Comparison of ENCODE assay signal across 33 cellular contexts in genomic region chr4:82921795-82922194, GRCh38.
"Had no signal": no experiment of that assay in that cellular context is flagged by ENCODE, and none has a peak within 500 bp of the region (broad histone marks: within the 10 kb centered on the region; RNA-seq: fewer than 3 reads in every experiment).

No MANE protein-coding gene starts in this region.

- H3K36me3 ChIP-seq: ovary had no signal

- H3K9me3 ChIP-seq: esophagus squamous epithelium, heart right ventricle, left lung, mucosa of descending colon, ovary, psoas muscle, spleen, testis, tibial nerve, upper lobe of left lung had no signal

- H3K9me3 Mint-ChIP-seq: mesothelial cell of epicardium; naive B cell; natural killer cell treated with Interleukin-12 subunit alpha and Interleukin-12 subunit beta and Interleukin-15 and Interleukin-18, amount 100 ng/mL, for 72 hours; stimulated activated memory B cell treated with anti-CD40 and anti-IgM and Interleukin-4, amounts not matched to agents 10 μg/mL and 1 μg/mL and 100 μg/mL, for 72 hours had no signal

- H3K4me3 Mint-ChIP-seq: mesothelial cell of epicardium; naive B cell; natural killer cell treated with Interleukin-12 subunit alpha and Interleukin-12 subunit beta and Interleukin-15 and Interleukin-18, amount 100 ng/mL, for 72 hours; stimulated activated memory B cell treated with anti-CD40 and anti-IgM and Interleukin-4, amounts not matched to agents 10 μg/mL and 1 μg/mL and 100 μg/mL, for 72 hours had no signal

- H3K4me1 Mint-ChIP-seq: mesothelial cell of epicardium; naive B cell; stimulated activated memory B cell treated with anti-CD40 and anti-IgM and Interleukin-4, amounts not matched to agents 10 μg/mL and 1 μg/mL and 100 μg/mL, for 72 hours had no signal

- ATAC-seq: heart right ventricle; left cardiac atrium; left lung; mucosa of descending colon; natural killer cell treated with Interleukin-12 subunit alpha and Interleukin-12 subunit beta and Interleukin-15 and Interleukin-18, amount 100 ng/mL, for 72 hours; psoas muscle; right cardiac atrium; stimulated activated memory B cell treated with anti-CD40 and anti-IgM and Interleukin-4, amounts not matched to agents 10 μg/mL and 1 μg/mL and 100 μg/mL, for 72 hours; stimulated activated naive CD8-positive, alpha-beta T cell treated with anti-CD3 and anti-CD28 coated beads, Interleukin-15, Interleukin-2, amounts not matched to agents 100 U/mL and 50 U/mL, for 24 hours had no signal

- H3K36me3 Mint-ChIP-seq: natural killer cell treated with Interleukin-12 subunit alpha and Interleukin-12 subunit beta and Interleukin-15 and Interleukin-18, amount 100 ng/mL, for 72 hours; stimulated activated memory B cell treated with anti-CD40 and anti-IgM and Interleukin-4, amounts not matched to agents 10 μg/mL and 1 μg/mL and 100 μg/mL, for 72 hours had no signal

- DNase-seq: dermis blood vessel endothelial cell; effector memory CD4-positive, alpha-beta T cell; erythroblast; esophagus squamous epithelium; foreskin melanocyte; glutamatergic neuron; heart right ventricle; hippocampal formation; left cardiac atrium; left lung; mesenchymal stem cell; mucosa of descending colon; naive B cell; nucleus accumbens; ovary; posterior cingulate gyrus; psoas muscle; right cardiac atrium; spleen; stimulated activated CD4-positive, alpha-beta T cell treated with anti-CD3 and anti-CD28 coated beads, Interleukin-4, amount 100 ng/mL, for 4 hours; stimulated activated naive CD8-positive, alpha-beta T cell treated with anti-CD3 and anti-CD28 coated beads, Interleukin-15, Interleukin-2, amounts not matched to agents 100 U/mL and 50 U/mL, for 24 hours; substantia nigra; testis; upper lobe of left lung had no signal

- H3K27ac ChIP-seq: coronary artery, esophagus squamous epithelium, heart right ventricle, left lung, ovary, psoas muscle, skin epidermis, spleen, testis, tibial nerve, upper lobe of left lung had no signal

- H3K27me3 ChIP-seq: esophagus squamous epithelium, heart right ventricle, left lung, ovary, spleen, testis, tibial nerve, upper lobe of left lung had no signal

- H3K4me3 ChIP-seq: coronary artery, esophagus squamous epithelium, heart right ventricle, left lung, mucosa of descending colon, ovary, psoas muscle, skin epidermis, spleen, testis, tibial nerve, upper lobe of left lung had no signal

- H3K4me1 ChIP-seq: esophagus squamous epithelium, heart right ventricle, left lung, psoas muscle, spleen, testis, tibial nerve, upper lobe of left lung had no signal

- H3K27me3 Mint-ChIP-seq: naive B cell; natural killer cell treated with Interleukin-12 subunit alpha and Interleukin-12 subunit beta and Interleukin-15 and Interleukin-18, amount 100 ng/mL, for 72 hours; stimulated activated memory B cell treated with anti-CD40 and anti-IgM and Interleukin-4, amounts not matched to agents 10 μg/mL and 1 μg/mL and 100 μg/mL, for 72 hours had no signal

- H3K27ac Mint-ChIP-seq: mesothelial cell of epicardium; natural killer cell treated with Interleukin-12 subunit alpha and Interleukin-12 subunit beta and Interleukin-15 and Interleukin-18, amount 100 ng/mL, for 72 hours; stimulated activated memory B cell treated with anti-CD40 and anti-IgM and Interleukin-4, amounts not matched to agents 10 μg/mL and 1 μg/mL and 100 μg/mL, for 72 hours had no signal

- FAIRE-seq: endometrium, islet of Langerhans, urothelium cell line had no signal
